Comparison of ENCODE assay signal across 19 cellular contexts in the genomic region with DNA sequence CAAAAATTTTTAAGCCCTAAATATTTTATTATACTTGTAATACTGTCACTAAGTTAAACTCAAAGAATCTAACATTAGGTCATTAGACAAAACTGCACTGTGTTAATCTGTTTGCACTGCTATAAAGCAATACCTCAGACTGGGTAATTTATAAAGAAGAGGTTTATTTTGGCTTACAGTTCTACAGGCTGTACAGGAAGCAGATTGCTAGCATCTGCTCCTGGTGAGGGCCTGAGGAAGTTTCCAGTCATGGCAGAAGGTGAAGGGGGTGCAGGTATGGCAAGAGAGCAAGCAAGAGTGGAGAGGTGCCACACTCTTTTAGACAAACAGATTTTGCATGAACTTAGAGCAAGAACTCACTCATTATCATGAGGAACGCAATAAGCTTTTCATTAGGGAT.
A peak's percentile ranks its signal among the peaks of the same experiment; 100 is the strongest.
DNase-seq lines count a peak whose midpoint lies in the region; ATAC-seq, FAIRE-seq and TF ChIP-seq lines count a peak whose summit lies in the region.
"Had no signal": no experiment of that assay in that cellular context is flagged by ENCODE, and none has a peak within 500 bp of the region (broad histone marks: within the 10 kb centered on the region; RNA-seq: fewer than 3 reads in every experiment).

No MANE protein-coding gene starts in this region.

- DNase-seq in DMS 273 (lab: John Stamatoyannopoulos, UW; ENCODE audit: unreplicated experiment) (peak; percentile 14), DMS 273 treated with DMSO at 0.1 percent for 48 hours (lab: John Stamatoyannopoulos, UW) (no peak), Karpas-422 (peak; percentile 16), K562 (ENCODE audit: extremely low read depth in 1 of 4, low spot score in 3 of 4) (no peak), DMS153 (lab: John Stamatoyannopoulos, UW) (no peak), GM10248 (ENCODE audit: extremely low spot score) (no peak)
- DNase-seq: Caco-2; CD4-positive, CD25-positive, alpha-beta regulatory T cell; CD8-positive, alpha-beta T cell; DND-41; H9 had no signal

- H3K27me3 ChIP-seq in Karpas-422 (ENCODE audit: low read length): no peaks in the 10 kb centered on the region
- H3K27me3 ChIP-seq in K562 (ENCODE audit: control insufficient read depth in 2 of 2, insufficient read depth in 2 of 2, low read length in 2 of 2): no peaks in the 10 kb centered on the region
- H3K27me3 ChIP-seq: BLaER1 had no signal

- no peaks in the 10 kb centered on the region for H3K4me1 ChIP-seq in Karpas-422 (ENCODE audit: low read length)
- peaks cover 0 to 27% of the 10 kb centered on the region in 2 experiments; a peak in 2 of 5 replicates for H3K4me1 ChIP-seq in K562 (replicated peaks in 1 of 2; ENCODE audit: control insufficient read depth in 2 of 2, insufficient read depth in 2 of 2, low read length in 2 of 2)
- H3K4me1 ChIP-seq: BLaER1, Caco-2 had no signal

- TF ChIP-seq CTCF in K562 (IDR thresholded peaks at IDR 0.05 in 2 of 3, conservative IDR thresholded peaks at IDR 0.05 in 1 of 3; ENCODE audit: insufficient read depth in 2 of 3, low read depth in 1 of 3, low read length in 3 of 3) (no peak), GM10248 (IDR thresholded peaks at IDR 0.05; ENCODE audit: control extremely low read depth, extremely low read depth, low read depth, missing control alignments) (no peak)

- H3K4me2 ChIP-seq in Karpas-422 (ENCODE audit: low read depth, low read length, poor library complexity, severe bottlenecking): no peak overlapping the region
- no peak overlapping the region for H3K4me2 ChIP-seq in K562 (ENCODE audit: insufficient read depth, low read length)
- H3K4me2 ChIP-seq: BLaER1, GM23338 had no signal

- no peak for TF ChIP-seq EP300 in K562 (IDR thresholded peaks at IDR 0.05; ENCODE audit: low read length)

- intact Hi-C loops in K562 (cut with micrococcal nuclease): no loop called here

- H3K4me3 ChIP-seq in Karpas-422 (ENCODE audit: low read length): no peak overlapping the region
- H3K4me3 ChIP-seq in K562: no peak overlapping the region
- H3K4me3 ChIP-seq: BLaER1, GM12878, GM23338 had no signal

- peaks cover 11% of the 10 kb centered on the region; the same call in 1 of the 2 replicates for H3K9me3 ChIP-seq in Karpas-422 (ENCODE audit: low read length)
- H3K9me3 ChIP-seq in K562 (replicated peaks; ENCODE audit: control insufficient read depth, insufficient read depth, low read depth, low read length): peaks cover 57% of the 10 kb centered on the region

- no peak for FAIRE-seq in K562 (lab: Jason Lieb, UNC)
- FAIRE-seq: G401.6, GM12878, GM19239 had no signal

- no peaks in the 10 kb centered on the region for H3K79me2 ChIP-seq in Karpas-422 (ENCODE audit: low read length)
- H3K79me2 ChIP-seq in K562 (ENCODE audit: control insufficient read depth, insufficient read depth, low read length): peaks cover 15% of the 10 kb centered on the region; the same call in 2 of the 3 replicates

- H3K36me3 ChIP-seq in Karpas-422 (ENCODE audit: insufficient read depth, low read length) (no peaks in the 10 kb centered on the region), K562 (ENCODE audit: control insufficient read depth, insufficient read depth, low read length) (peaks cover 30% of the 10 kb centered on the region)
- H3K36me3 ChIP-seq: BLaER1 had no signal

- no peak for ATAC-seq in K562
- ATAC-seq: CD8-positive, alpha-beta T cell; GM12878; GM23338; HCT116 had no signal

- no TSS peak for BruUV-seq in K562 (replicated peaks; lab: Mats Ljungman, UMichigan)

- no peak for TF ChIP-seq POLR2A in K562 (conservative IDR thresholded peaks at IDR 0.05)

- H3K9me1 ChIP-seq in K562 (ENCODE audit: control insufficient read depth, insufficient read depth, low read length): no peaks in the 10 kb centered on the region

- POLR2A ChIA-PET in K562 (lab: Yijun Ruan, JAX) (no interaction called here), GM10248 (lab: Yijun Ruan, JAX) (no interaction called here)

- in situ Hi-C loops in K562 (cut with MboI): no loop called here

- H4K20me1 ChIP-seq in Karpas-422 (ENCODE audit: insufficient read depth, low read depth, low read length) (no peaks in the 10 kb centered on the region), K562 (replicated peaks; ENCODE audit: control insufficient read depth, insufficient read depth, low read length) (no peaks in the 10 kb centered on the region)
- H4K20me1 ChIP-seq: BLaER1 had no signal

- H2AFZ ChIP-seq in Karpas-422 (ENCODE audit: low read length) (no peak overlapping the region), K562 (ENCODE audit: low read depth, low read length) (no peak overlapping the region)
- H2AFZ ChIP-seq: GM23338 had no signal

- H3K27ac ChIP-seq in Karpas-422 (ENCODE audit: low read length): no peak overlapping the region
- no peak overlapping the region for H3K27ac ChIP-seq in K562 (ENCODE audit: extremely low read depth, low read depth, low read length)
- H3K27ac ChIP-seq: 22Rv1, BLaER1, C4-2B had no signal

- WGBS in K562 (ENCODE audit: insufficient coverage, low coverage, missing lambda C conversion rate): 100% methylated on average over 1 of the region's 1 CpG

- no peak for TF ChIP-seq RAD21 in K562 (CRISPR knock-in tag; conservative IDR thresholded peaks at IDR 0.05 in 1 of 2, IDR thresholded peaks at IDR 0.05 in 1 of 2)

- H3K9me2 ChIP-seq in Karpas-422 (replicated peaks; ENCODE audit: insufficient read depth, low read length): no peaks in the 10 kb centered on the region

- CTCF ChIA-PET in K562 (lab: Yijun Ruan, JAX; ENCODE audit: low intra/inter-chr PET ratio): no interaction called here
- CTCF ChIA-PET in GM10248 (lab: Yijun Ruan, JAX): no interaction called here

- H3K9ac ChIP-seq in Karpas-422 (ENCODE audit: low read length) (no peak overlapping the region), K562 (ENCODE audit: insufficient read depth in 1 of 2, low read depth in 2 of 2, low read length in 2 of 2) (no peak overlapping the region)
- H3K9ac ChIP-seq: BLaER1 had no signal

TF ChIP-seq in K562, 482 proteins besides CTCF, POLR2A, EP300 and RAD21 (continues in another document):
- no peak for TF ChIP-seq SPI1 (IDR thresholded peaks at IDR 0.05; ENCODE audit: borderline replicate concordance, low read depth, low read length)
- TF ChIP-seq, protein P1, sequence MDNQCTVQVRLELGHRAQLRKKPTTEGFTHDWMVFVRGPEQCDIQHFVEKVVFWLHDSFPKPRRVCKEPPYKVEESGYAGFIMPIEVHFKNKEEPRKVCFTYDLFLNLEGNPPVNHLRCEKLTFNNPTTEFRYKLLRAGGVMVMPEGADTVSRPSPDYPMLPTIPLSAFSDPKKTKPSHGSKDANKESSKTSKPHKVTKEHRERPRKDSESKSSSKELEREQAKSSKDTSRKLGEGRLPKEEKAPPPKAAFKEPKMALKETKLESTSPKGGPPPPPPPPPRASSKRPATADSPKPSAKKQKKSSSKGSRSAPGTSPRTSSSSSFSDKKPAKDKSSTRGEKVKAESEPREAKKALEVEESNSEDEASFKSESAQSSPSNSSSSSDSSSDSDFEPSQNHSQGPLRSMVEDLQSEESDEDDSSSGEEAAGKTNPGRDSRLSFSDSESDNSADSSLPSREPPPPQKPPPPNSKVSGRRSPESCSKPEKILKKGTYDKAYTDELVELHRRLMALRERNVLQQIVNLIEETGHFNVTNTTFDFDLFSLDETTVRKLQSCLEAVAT (IDR thresholded peaks at IDR 0.05): no peak
- TF ChIP-seq ZNF766 (CRISPR knock-in tag; conservative IDR thresholded peaks at IDR 0.05): peak; percentile 94
- TF ChIP-seq HNRNPH1 (optimal IDR thresholded peaks at IDR 0.05; ENCODE audit: low read depth, low read length): no peak
- TF ChIP-seq RBM22 (IDR thresholded peaks at IDR 0.05; ENCODE audit: low read depth, low read length, poor library complexity, severe bottlenecking): no peak
- no peak for TF ChIP-seq KLF16 (IDR thresholded peaks at IDR 0.05)
- TF ChIP-seq, protein P2, sequence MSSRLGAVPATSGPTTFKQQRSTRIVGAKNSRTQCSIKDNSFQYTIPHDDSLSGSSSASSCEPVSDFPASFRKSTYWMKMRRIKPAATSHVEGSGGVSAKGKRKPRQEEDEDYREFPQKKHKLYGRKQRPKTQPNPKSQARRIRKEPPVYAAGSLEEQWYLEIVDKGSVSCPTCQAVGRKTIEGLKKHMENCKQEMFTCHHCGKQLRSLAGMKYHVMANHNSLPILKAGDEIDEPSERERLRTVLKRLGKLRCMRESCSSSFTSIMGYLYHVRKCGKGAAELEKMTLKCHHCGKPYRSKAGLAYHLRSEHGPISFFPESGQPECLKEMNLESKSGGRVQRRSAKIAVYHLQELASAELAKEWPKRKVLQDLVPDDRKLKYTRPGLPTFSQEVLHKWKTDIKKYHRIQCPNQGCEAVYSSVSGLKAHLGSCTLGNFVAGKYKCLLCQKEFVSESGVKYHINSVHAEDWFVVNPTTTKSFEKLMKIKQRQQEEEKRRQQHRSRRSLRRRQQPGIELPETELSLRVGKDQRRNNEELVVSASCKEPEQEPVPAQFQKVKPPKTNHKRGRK (tag; IDR thresholded peaks at IDR 0.05): no peak
- peak in 1 of 2 experiments; percentile 60; a peak in 2 of 4 replicates for TF ChIP-seq TRIM24 (IDR thresholded peaks at IDR 0.05)
- TF ChIP-seq, protein P3, sequence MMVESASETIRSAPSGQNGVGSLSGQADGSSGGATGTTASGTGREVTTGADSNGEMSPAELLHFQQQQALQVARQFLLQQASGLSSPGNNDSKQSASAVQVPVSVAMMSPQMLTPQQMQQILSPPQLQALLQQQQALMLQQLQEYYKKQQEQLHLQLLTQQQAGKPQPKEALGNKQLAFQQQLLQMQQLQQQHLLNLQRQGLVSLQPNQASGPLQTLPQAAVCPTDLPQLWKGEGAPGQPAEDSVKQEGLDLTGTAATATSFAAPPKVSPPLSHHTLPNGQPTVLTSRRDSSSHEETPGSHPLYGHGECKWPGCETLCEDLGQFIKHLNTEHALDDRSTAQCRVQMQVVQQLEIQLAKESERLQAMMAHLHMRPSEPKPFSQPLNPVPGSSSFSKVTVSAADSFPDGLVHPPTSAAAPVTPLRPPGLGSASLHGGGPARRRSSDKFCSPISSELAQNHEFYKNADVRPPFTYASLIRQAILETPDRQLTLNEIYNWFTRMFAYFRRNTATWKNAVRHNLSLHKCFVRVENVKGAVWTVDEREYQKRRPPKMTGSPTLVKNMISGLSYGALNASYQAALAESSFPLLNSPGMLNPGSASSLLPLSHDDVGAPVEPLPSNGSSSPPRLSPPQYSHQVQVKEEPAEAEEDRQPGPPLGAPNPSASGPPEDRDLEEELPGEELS (CRISPR knock-in tag; IDR thresholded peaks at IDR 0.05; ENCODE audit: borderline replicate concordance): no peak
- TF ChIP-seq ZBTB17 (CRISPR knock-in tag; IDR thresholded peaks at IDR 0.05): no peak

Comparison
In these comparisons a context has a peak if more than half of its experiments do, and no peak if none do; other contexts are left out.
1. DNase-seq: peak in DMS 273 (single experiment) and Karpas-422 (single experiment); none in DMS 273 treated with DMSO at 0.1 percent for 48 hours (single experiment), K562 (0 of 4), DMS153 (single experiment) and GM10248 (single experiment).